Comparison of ENCODE assay signal across 21 cellular contexts in genomic region chr4:30866907-30867306, GRCh38.
DNase-seq lines count a peak whose midpoint lies in the region; ATAC-seq, FAIRE-seq and TF ChIP-seq lines count a peak whose summit lies in the region.
"Had no signal": no experiment of that assay in that cellular context is flagged by ENCODE, and none has a peak within 500 bp of the region (broad histone marks: within the 10 kb centered on the region; RNA-seq: fewer than 3 reads in every experiment).

No MANE protein-coding gene starts in this region.

- TF ChIP-seq POLR2A in sigmoid colon (IDR thresholded peaks at IDR 0.05): no peak

- intact Hi-C loops in ascending aorta (cut with DNase I): loop anchor here (5.0 kb wide), 1 partner anchor 145 kb away; the partner anchor contains the start of gene PCDH7
- intact Hi-C loops in sigmoid colon (cut with DNase I): loop anchor here (5.0 to 10.0 kb wide), 2 partner anchors 112 to 145 kb away; partner anchors contain the start of gene PCDH7

- no peak for TF ChIP-seq CTCF in ascending aorta (IDR thresholded peaks at IDR 0.05)
- no peak for TF ChIP-seq CTCF in keratinocyte (optimal IDR thresholded peaks at IDR 0.05 in 1 of 3, IDR thresholded peaks at IDR 0.05 in 1 of 3, conservative IDR thresholded peaks at IDR 0.05 in 1 of 3; ENCODE audit: extremely low read depth in 1 of 3, insufficient read depth in 2 of 3, low read length in 3 of 3)
- no peak for TF ChIP-seq CTCF in sigmoid colon (IDR thresholded peaks at IDR 0.05)

- peaks cover 2% of the 10 kb centered on the region for H3K9me1 ChIP-seq in keratinocyte (ENCODE audit: control insufficient read depth, extremely low read depth, insufficient read depth, low read length)

- FAIRE-seq in keratinocyte (lab: Jason Lieb, UNC): peak; percentile 94
- FAIRE-seq: GM12878, kidney had no signal

- DNase-seq in EH (ENCODE audit: low read depth) (peak; percentile 3), ascending aorta (ENCODE audit: low spot score in 2 of 2) (no peak), keratinocyte (ENCODE audit: low read depth, low spot score) (no peak), sigmoid colon (no peak), globus pallidus (ENCODE audit: low spot score) (no peak)
- DNase-seq in activated CD8-positive, alpha-beta memory T cell treated with anti-CD3 and anti-CD28 coated beads for 24 hours: no peak
- DNase-seq: CD8-positive, alpha-beta T cell; colonic mucosa; erythroblast; kidney; NCI-H146; NCI-H226; SHP77 treated with DMSO at 0.1 percent for 48 hours; stimulated activated naive B cell treated with anti-CD40 and anti-IgM and Interleukin-4, amounts not matched to agents 10 μg/mL and 1 μg/mL and 100 μg/mL, for 72 hours; T-helper 2 cell had no signal

- H2AFZ ChIP-seq in keratinocyte (ENCODE audit: control insufficient read depth, low read length): no peak overlapping the region

- dilution Hi-C loops in keratinocyte (cut with MboI; ENCODE audit: extremely low pct_ligation_motif_present, low sequenced_read_pairs): no loop called here

- no peaks in the 10 kb centered on the region for H3K9me3 ChIP-seq in ascending aorta
- no peaks in the 10 kb centered on the region for H3K9me3 ChIP-seq in keratinocyte (ENCODE audit: control insufficient read depth, low read depth, low read length)
- H3K9me3 ChIP-seq in sigmoid colon: no peaks in the 10 kb centered on the region
- H3K9me3 ChIP-seq: colonic mucosa, ovary had no signal

- H3K4me3 ChIP-seq in ascending aorta (peak overlapping the region; percentile 20 to 41), keratinocyte (ENCODE audit: control insufficient read depth in 2 of 3, extremely low read depth in 1 of 3, insufficient read depth in 2 of 3, low read depth in 1 of 3, low read length in 3 of 3) (peak overlapping the region in 1 of 3 experiments; percentile 13), sigmoid colon (no peak overlapping the region)
- H3K4me3 ChIP-seq: colonic mucosa, GM12878, GM23338, ovary, skin epidermis had no signal

- WGBS in sigmoid colon, 2 donors: 93 to 95% methylated on average over 1 of the region's 1 CpG

- peaks cover 11 to 27% of the 10 kb centered on the region in 2 donors for H3K4me1 ChIP-seq in ascending aorta
- peaks cover 34% of the 10 kb centered on the region for H3K4me1 ChIP-seq in keratinocyte (ENCODE audit: control insufficient read depth, extremely low read depth, insufficient read depth, low read length)
- H3K4me1 ChIP-seq in sigmoid colon: peaks cover 0 to 79% (median 65%) of the 10 kb centered on the region in 4 donors
- H3K4me1 ChIP-seq: colonic mucosa had no signal

- H3K79me2 ChIP-seq in keratinocyte (ENCODE audit: control insufficient read depth, insufficient read depth, low read length): no peaks in the 10 kb centered on the region

- H3K4me2 ChIP-seq in keratinocyte (ENCODE audit: control insufficient read depth, extremely low read depth, insufficient read depth, low read depth, low read length): peak overlapping the region; percentile 57
- H3K4me2 ChIP-seq: GM23338 had no signal

- H3K27me3 ChIP-seq in ascending aorta (no peaks in the 10 kb centered on the region), keratinocyte (ENCODE audit: control insufficient read depth, extremely low read depth, insufficient read depth, low read length) (no peaks in the 10 kb centered on the region), sigmoid colon (no peaks in the 10 kb centered on the region)
- H3K27me3 ChIP-seq: colonic mucosa, ovary had no signal

- TF ChIP-seq EP300 in sigmoid colon (IDR thresholded peaks at IDR 0.05): no peak

- ATAC-seq in GM19351 (IDR thresholded peaks at IDR 0.05; ENCODE audit: unreplicated experiment) (no peak), HG03442 (IDR thresholded peaks at IDR 0.05; ENCODE audit: unreplicated experiment) (no peak)
- ATAC-seq: CD8-positive, alpha-beta T cell; GM12878; GM23338; stimulated activated naive B cell treated with anti-CD40 and anti-IgM and Interleukin-4, amounts not matched to agents 10 μg/mL and 1 μg/mL and 100 μg/mL, for 72 hours had no signal

- H3K9ac ChIP-seq in keratinocyte (ENCODE audit: control insufficient read depth, extremely low read depth, insufficient read depth, low read length): no peak overlapping the region

- no peaks in the 10 kb centered on the region for H4K20me1 ChIP-seq in keratinocyte (ENCODE audit: control insufficient read depth, extremely low read depth, insufficient read depth, low read length)

- H3K36me3 ChIP-seq in ascending aorta: no peaks in the 10 kb centered on the region
- H3K36me3 ChIP-seq in keratinocyte (ENCODE audit: control insufficient read depth in 2 of 2, extremely low read depth in 1 of 2, insufficient read depth in 2 of 2, low read length in 2 of 2): no peaks in the 10 kb centered on the region
- no peaks in the 10 kb centered on the region for H3K36me3 ChIP-seq in sigmoid colon
- H3K36me3 ChIP-seq: colonic mucosa, ovary had no signal

- H3K27ac ChIP-seq in ascending aorta: peak overlapping the region; percentile 71 to 81
- H3K27ac ChIP-seq in keratinocyte (ENCODE audit: control insufficient read depth, insufficient read depth, low read length): no peak overlapping the region
- peak overlapping the region; percentile 62 to 78 (median 74) for H3K27ac ChIP-seq in sigmoid colon
- H3K27ac ChIP-seq: colonic mucosa, ovary had no signal

Comparison
In these comparisons a context has a peak if more than half of its experiments do, and no peak if none do; other contexts are left out.
1. H3K4me3 ChIP-seq: peak in ascending aorta (2 of 2); none in sigmoid colon (0 of 4).